In genomic region chr10:119162121-119162520, GRCh38 we compare ENCODE assay signal across 1 cellular context.
TF ChIP-seq lines count a peak whose summit lies in the region.

No MANE protein-coding gene starts in this region.

TF ChIP-seq in endothelial cell of umbilical vein, 7 proteins besides CTCF, POLR2A, EP300 and RAD21:
- TF ChIP-seq EZH2 (IDR thresholded peaks at IDR 0.05; ENCODE audit: borderline replicate concordance, low read depth, low read length, severe bottlenecking): no peak
- no peak for TF ChIP-seq GATA2 (IDR thresholded peaks at IDR 0.05; ENCODE audit: insufficient read depth, insufficient read length, low read depth, low read length)
- no peak for TF ChIP-seq FOS (IDR thresholded peaks at IDR 0.05; ENCODE audit: borderline replicate concordance, insufficient read depth, low read length)
- TF ChIP-seq JUN (IDR thresholded peaks at IDR 0.05; ENCODE audit: borderline replicate concordance, insufficient read depth, insufficient read length, low read depth): no peak
